1 cellular context compared by ENCODE assay signal in the genomic region with DNA sequence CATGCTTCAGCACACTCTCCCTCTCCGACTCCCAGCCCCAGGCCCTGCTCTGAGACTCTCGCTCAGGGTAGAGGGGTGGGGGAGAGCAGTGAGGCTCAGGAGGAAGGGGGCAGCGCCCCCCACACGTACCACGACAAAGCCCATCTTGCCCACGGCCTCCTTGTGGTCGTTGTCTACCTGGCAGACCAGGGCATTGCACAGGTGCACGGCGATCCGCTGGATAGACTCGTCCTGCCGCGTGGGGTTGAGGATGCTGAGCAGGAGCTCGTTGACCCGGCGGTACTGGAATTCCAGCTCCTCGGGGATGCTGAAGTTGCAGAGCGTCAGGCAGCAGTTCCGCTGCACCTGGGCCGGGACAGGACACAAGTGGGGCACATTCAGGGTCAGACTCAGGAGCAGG.
TF ChIP-seq lines count a peak whose summit lies in the region.

No MANE protein-coding gene starts in this region.

TF ChIP-seq in K562, 482 proteins besides CTCF, POLR2A, EP300 and RAD21:
- TF ChIP-seq POLR2G (IDR thresholded peaks at IDR 0.05; ENCODE audit: low read depth, low read length): peak; percentile 67
- TF ChIP-seq SIX5 (IDR thresholded peaks at IDR 0.05; ENCODE audit: borderline replicate concordance in 1 of 2, insufficient read depth in 1 of 2, low read depth in 1 of 2, low read length in 2 of 2): no peak
